ENCODE assay signal across 8 cellular contexts in the genomic region with DNA sequence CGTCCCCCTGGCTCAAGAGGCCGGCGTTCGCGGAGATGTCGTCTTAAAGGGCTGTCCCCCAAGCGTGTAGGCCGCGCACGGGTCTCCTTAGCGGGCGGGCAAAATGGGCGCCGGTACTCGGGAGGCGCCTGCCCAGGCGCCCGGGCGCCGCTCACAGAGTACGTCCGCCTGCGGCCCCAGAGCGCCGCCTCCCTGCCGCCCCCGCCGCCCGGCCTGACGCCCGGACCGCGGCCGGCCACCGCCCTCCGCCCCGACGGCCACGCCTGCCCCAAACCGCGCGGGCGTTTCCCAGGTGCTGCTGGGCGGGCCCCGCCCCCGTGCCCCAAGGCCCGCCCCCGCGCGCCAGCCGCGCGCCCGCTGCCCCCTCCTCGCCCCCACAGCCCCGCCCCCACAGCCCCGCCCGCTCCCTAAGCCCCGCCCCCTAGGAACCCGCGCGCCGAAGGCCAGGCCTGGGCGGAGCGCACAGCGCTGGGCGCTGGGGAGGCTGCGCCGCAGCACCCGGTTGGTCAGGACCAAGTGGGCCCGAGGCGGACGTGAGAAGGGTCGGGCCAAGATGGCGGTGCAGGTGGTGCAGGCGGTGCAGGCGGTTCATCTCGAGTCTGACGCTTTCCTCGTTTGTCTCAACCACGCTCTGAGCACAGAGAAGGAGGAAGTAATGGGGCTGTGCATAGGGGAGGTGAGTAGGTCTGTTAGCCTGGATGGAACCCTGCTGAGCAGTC. TPM values are rescaled to one million over a fixed set of nuclear protein-coding genes. Genes with fewer than 3 reads are reported as not detected.
DNase-seq lines count a peak whose midpoint lies in the region; ATAC-seq and TF ChIP-seq lines count a peak whose summit lies in the region.

A gene (plus strand): TSS at position 534 of the 719 bp plus-strand sequence. CDS start 20 bp downstream, at position 554.
A gene with protein sequence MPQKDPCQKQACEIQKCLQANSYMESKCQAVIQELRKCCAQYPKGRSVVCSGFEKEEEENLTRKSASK (minus strand): TSS at position 162 of the 719 bp plus-strand sequence. CDS start 7,113 bp downstream, outside the sequence.
A gene with protein sequence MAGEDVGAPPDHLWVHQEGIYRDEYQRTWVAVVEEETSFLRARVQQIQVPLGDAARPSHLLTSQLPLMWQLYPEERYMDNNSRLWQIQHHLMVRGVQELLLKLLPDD (minus strand): TSS at position 162 of the 719 bp plus-strand sequence. CDS start 5,126 bp downstream, outside the sequence.

- DNase-seq in GM13976 (ENCODE audit: low spot score) (peak; percentile 88), NCI-H1436 (lab: John Stamatoyannopoulos, UW) (peak; percentile 95), amniotic epithelial cell (ENCODE audit: low read depth) (peak; percentile 67), left ventricle myocardium superior (peak; percentile 88), psoas muscle (peak; percentile 79 to 88)

- H3K4me1 ChIP-seq in psoas muscle, result peaks cover 7% of the 10 kb centered on the region
- H3K4me1 ChIP-seq in urinary bladder (ENCODE audit: insufficient read depth), result no peaks in the 10 kb centered on the region

- H3K27me3 ChIP-seq in psoas muscle (ENCODE audit: insufficient read depth in 3 of 3, low read length in 2 of 3), result no peaks in the 10 kb centered on the region

- peak within 1 kb of the TSS; percentile 68 for H3K4me3 ChIP-seq in psoas muscle
- H3K4me3 ChIP-seq in urinary bladder (ENCODE audit: low read depth, low read length), result peak within 1 kb of the TSS; percentile 56

- H3K36me3 ChIP-seq in psoas muscle (ENCODE audit: insufficient read depth in 1 of 2, low read depth in 1 of 2), result peaks cover 0 to 18% of the 10 kb centered on the region in 2 donors
- H3K36me3 ChIP-seq in urinary bladder (ENCODE audit: insufficient read depth), result no peaks in the 10 kb centered on the region

- in situ Hi-C loops in GM13976 (cut with MboI; ENCODE audit: low sequenced_read_pairs, unreplicated experiment), result no loop called here

- TF ChIP-seq CTCF in GM13976 (IDR thresholded peaks at IDR 0.05; ENCODE audit: borderline replicate concordance, control extremely low read depth, extremely low read depth, insufficient read depth, missing control alignments) (no peak), psoas muscle (IDR thresholded peaks at IDR 0.05) (no peak)

- H3K9me3 ChIP-seq in psoas muscle, result no peaks in the 10 kb centered on the region

- 1 to 43% (median 1%) methylated on average over 31 to 52 of the region's 81 CpGs for WGBS in psoas muscle, 3 donors
- 2% methylated on average over 78 of the region's 81 CpGs for WGBS in urinary bladder

- ATAC-seq in HG02798 (IDR thresholded peaks at IDR 0.05; ENCODE audit: poor library complexity, unreplicated experiment) (peak; percentile 94), left ventricle myocardium superior (peak; percentile 95), psoas muscle (peak; percentile 91 to 94 (median 92))

- peak within 1 kb of the TSS; percentile 86 for H3K27ac ChIP-seq in psoas muscle
- H3K27ac ChIP-seq in urinary bladder (ENCODE audit: low read depth), result peak within 1 kb of the TSS; percentile 89

- intact Hi-C loops in T-helper 1 cell treated with Interleukin-12 subunit alpha and Interleukin-12 subunit beta and Interleukin-4 antibody, amounts not matched to agents 30 ng/mL and 1 ng/mL, for 36 hours (cut with micrococcal nuclease), result loop anchor here (1.0 to 5.0 kb wide), 11 partner anchors 14 to 810 kb away; a partner anchor contains a TSS
- intact Hi-C loops in left ventricle myocardium superior (cut with micrococcal nuclease) (no loop called here), psoas muscle (cut with DNase I) (loop anchor here (2.0 to 5.0 kb wide), 2 partner anchors 42 to 44 kb away; a partner anchor contains a TSS)

RNA-seq across cellular contexts. Expression of the first gene that starts in this region (rescaled TPM):
- total RNA-seq in T-helper 1 cell treated with Interleukin-12 subunit alpha and Interleukin-12 subunit beta and Interleukin-4 antibody, amounts not matched to agents 30 ng/mL and 1 ng/mL, for 36 hours, result 29.0 and 30.8 TPM in 2 replicates
- total RNA-seq in left ventricle myocardium superior, result 13.9 TPM
- total RNA-seq in psoas muscle, result 10 to 100 TPM; 12.9 to 16.8 (median 15.2) TPM
- polyA plus RNA-seq in psoas muscle, result 10 to 100 TPM in 1 of 3 donors, 1 to 10 TPM in 2; 7.3 to 18.2 (median 8.4) TPM
- 16.3 TPM for total RNA-seq in urinary bladder
- polyA plus RNA-seq in urinary bladder, result 12.1 TPM

RNA-seq across cellular contexts. Expression of the second gene that starts in this region (rescaled TPM):
- 1.3 and 3.1 TPM in 2 replicates for total RNA-seq in T-helper 1 cell treated with Interleukin-12 subunit alpha and Interleukin-12 subunit beta and Interleukin-4 antibody, amounts not matched to agents 30 ng/mL and 1 ng/mL, for 36 hours
- 28.8 TPM for total RNA-seq in left ventricle myocardium superior
- 10 to 100 TPM in 2 of 4 donors, 1 to 10 TPM in 2; 6.2 to 13.0 (median 10.8) TPM for total RNA-seq in psoas muscle
- polyA plus RNA-seq in psoas muscle, result 10 to 100 TPM; 12.5 to 23.9 (median 19.2) TPM
- 11.8 TPM for total RNA-seq in urinary bladder
- polyA plus RNA-seq in urinary bladder, result 20.1 TPM

RNA-seq across cellular contexts. Expression of the third gene that starts in this region (rescaled TPM):
- 13.5 and 20.3 TPM in 2 replicates for total RNA-seq in T-helper 1 cell treated with Interleukin-12 subunit alpha and Interleukin-12 subunit beta and Interleukin-4 antibody, amounts not matched to agents 30 ng/mL and 1 ng/mL, for 36 hours
- total RNA-seq in left ventricle myocardium superior, result 51.6 TPM
- total RNA-seq in psoas muscle, result 10 to 100 TPM; 10.5 to 22.9 (median 18.0) TPM
- 1 to 10 TPM; 2.3 to 6.2 (median 6.0) TPM for polyA plus RNA-seq in psoas muscle
- 11.7 TPM for total RNA-seq in urinary bladder
- polyA plus RNA-seq in urinary bladder, result 7.3 TPM

Comparison
In these comparisons a context has a peak if more than half of its experiments do, and no peak if none do; other contexts are left out.
1. Peak in every context shown above with its lines: DNase-seq, ATAC-seq, H3K4me3 ChIP-seq and H3K27ac ChIP-seq.